In genomic region chrX:108001218-108001814, GRCh38 we compare ENCODE assay signal across 8 cellular contexts. TPM values are rescaled to one million over a fixed set of nuclear protein-coding genes. Genes with fewer than 3 reads are reported as not detected.
A peak's percentile ranks its signal among the peaks of the same experiment; 100 is the strongest.
DNase-seq lines count a peak whose midpoint lies in the region; ATAC-seq and TF ChIP-seq lines count a peak whose summit lies in the region.

No MANE protein-coding gene starts in this region.

- DNase-seq in DMS79 (lab: John Stamatoyannopoulos, UW) (peak; percentile 0), NCI-H2227 treated with DMSO at 0.1 percent for 48 hours (lab: John Stamatoyannopoulos, UW) (peak; percentile 0), body of pancreas (peak in 1 of 4 donors; percentile 7), NK-92 (lab: John Stamatoyannopoulos, UW; ENCODE audit: unreplicated experiment) (no peak)
- peak in 5 of 10 donors; percentile 22 to 62 (median 30) for DNase-seq in naive thymus-derived CD8-positive, alpha-beta T cell

- peak; percentile 18 to 38 (median 26) for TF ChIP-seq CTCF in body of pancreas (IDR thresholded peaks at IDR 0.05)

- H3K4me3 ChIP-seq in body of pancreas: no peak overlapping the region

- peaks cover 0 to 7% (median 0%) of the 10 kb centered on the region in 3 donors for H3K36me3 Mint-ChIP-seq in naive thymus-derived CD8-positive, alpha-beta T cell

- 16 to 29% methylated on average over 6 to 8 of the region's 11 CpGs for WGBS in body of pancreas, 2 donors

- H3K27me3 Mint-ChIP-seq in naive thymus-derived CD8-positive, alpha-beta T cell: peaks cover 0 to 2% (median 0%) of the 10 kb centered on the region in 5 donors

- no peaks in the 10 kb centered on the region for H3K4me1 ChIP-seq in body of pancreas

- H3K27ac Mint-ChIP-seq in naive thymus-derived CD8-positive, alpha-beta T cell: peak overlapping the region in 5 of 10 donors; percentile 31 to 79 (median 65)

- no peak for TF ChIP-seq POLR2A in body of pancreas (IDR thresholded peaks at IDR 0.05)

- peak; percentile 80 for ATAC-seq in GM18873 (IDR thresholded peaks at IDR 0.05; ENCODE audit: low FRiP score, unreplicated experiment)
- ATAC-seq in HG03196 (IDR thresholded peaks at IDR 0.05; ENCODE audit: unreplicated experiment): peak; percentile 69
- ATAC-seq in body of pancreas: no peak
- peak; percentile 95 to 98 for ATAC-seq in naive thymus-derived CD8-positive, alpha-beta T cell
- ATAC-seq in HG02571 (IDR thresholded peaks at IDR 0.05; ENCODE audit: unreplicated experiment): no peak

- POLR2A ChIA-PET in naive thymus-derived CD8-positive, alpha-beta T cell (lab: Charles Lee): interaction anchor here (1.3 kb wide), 1 partner anchor 17 kb away, joined by 4 read pairs; no protein-coding TSS in a partner anchor

- no peaks in the 10 kb centered on the region for H3K27me3 ChIP-seq in body of pancreas

- H3K36me3 ChIP-seq in body of pancreas (replicated peaks in 1 of 2; ENCODE audit: insufficient read depth in 1 of 2, low read depth in 2 of 2): no peaks in the 10 kb centered on the region

- peaks cover 0 to 6% (median 3%) of the 10 kb centered on the region in 4 donors for H3K4me1 Mint-ChIP-seq in naive thymus-derived CD8-positive, alpha-beta T cell

- intact Hi-C loops in body of pancreas (cut with DNase I): no loop called here

- no peak overlapping the region for H3K27ac ChIP-seq in body of pancreas

- peak overlapping the region in 5 of 10 donors; percentile 5 to 38 (median 29) for H3K4me3 Mint-ChIP-seq in naive thymus-derived CD8-positive, alpha-beta T cell

- peaks cover 0 to 9% (median 0%) of the 10 kb centered on the region in 9 donors for H3K9me3 Mint-ChIP-seq in naive thymus-derived CD8-positive, alpha-beta T cell

- no peaks in the 10 kb centered on the region for H3K9me3 ChIP-seq in body of pancreas

RNA-seq across cellular contexts. Expression of gene TEX13B, which starts 19.1 kb away (rescaled TPM):
- not detected for total RNA-seq in body of pancreas
- not detected for total RNA-seq in naive thymus-derived CD8-positive, alpha-beta T cell
- not detected for polyA plus RNA-seq in naive thymus-derived CD8-positive, alpha-beta T cell

RNA-seq across cellular contexts. Expression of gene VSIG1, which starts 43.5 kb away (rescaled TPM):
- 1 to 10 TPM in 1 of 2 donors, under 1 TPM in 1; 0.33 to 2.6 TPM for total RNA-seq in body of pancreas
- 10 to 100 TPM; 37.3 to 39.5 TPM for total RNA-seq in naive thymus-derived CD8-positive, alpha-beta T cell
- polyA plus RNA-seq in naive thymus-derived CD8-positive, alpha-beta T cell: 10 to 100 TPM in 1 of 3 donors, 1 to 10 TPM in 2; 8.4 to 13.1 (median 9.8) TPM

Comparison
In these comparisons a context has a peak if more than half of its experiments do, and no peak if none do; other contexts are left out.
1. ATAC-seq: peak in GM18873 (single experiment), HG03196 (single experiment) and naive thymus-derived CD8-positive, alpha-beta T cell (2 of 2); none in body of pancreas (single experiment) and HG02571 (single experiment).
2. RNA of gene VSIG1, which starts 43.5 kb away (total RNA-seq): 37.3 to 39.5 TPM in naive thymus-derived CD8-positive, alpha-beta T cell; 0.33 to 2.6 TPM in body of pancreas; every median in the first group is over 10 times any median in the second.